ENCODE assay signal across 28 cellular contexts in genomic region chr2:58137856-58138255, GRCh38.
DNase-seq lines count a peak whose midpoint lies in the region; TF ChIP-seq lines count a peak whose summit lies in the region.
"Had no signal": no experiment of that assay in that cellular context is flagged by ENCODE, and none has a peak within 500 bp of the region (broad histone marks: within the 10 kb centered on the region; RNA-seq: fewer than 3 reads in every experiment).

No MANE protein-coding gene starts in this region.

- no peaks in the 10 kb centered on the region for H3K9me3 Mint-ChIP-seq in neural crest cell
- H3K9me3 Mint-ChIP-seq: activated CD4-positive, alpha-beta T cell treated with anti-CD3 and anti-CD28 coated beads, Interleukin-2, amount 10 ng/mL, durations not matched to agents 24 days and 14 days; activated T-helper 1 cell treated with anti-CD3 and anti-CD28 coated beads, Interleukin-12 subunit alpha, Interleukin-12 subunit beta, Interleukin-2, Interleukin-4 antibody, amounts not matched to agents 30 ng/mL and 10 ng/mL and 1 ng/mL, durations not matched to agents 14 hours and 24 hours and 36 hours; memory B cell; nephron; T-cell; type B pancreatic cell had no signal

- H3K4me3 Mint-ChIP-seq in neural crest cell: no peak overlapping the region
- H3K4me3 Mint-ChIP-seq: activated CD4-positive, alpha-beta T cell treated with anti-CD3 and anti-CD28 coated beads, Interleukin-2, amount 10 ng/mL, durations not matched to agents 24 days and 14 days; activated CD8-positive, alpha-beta memory T cell treated with anti-CD3 and anti-CD28 coated beads, Interleukin-2, amount 10 ng/mL, durations not matched to agents 7 days and 5 days; activated naive CD8-positive, alpha-beta T cell; activated T-helper 1 cell treated with anti-CD3 and anti-CD28 coated beads, Interleukin-12 subunit alpha, Interleukin-12 subunit beta, Interleukin-2, Interleukin-4 antibody, amounts not matched to agents 30 ng/mL and 10 ng/mL and 1 ng/mL, durations not matched to agents 14 hours and 24 hours and 36 hours; brain; memory B cell; nephron; T-cell; type B pancreatic cell had no signal

- in situ Hi-C loops in HAP-1 (cut with MboI; ENCODE audit: low sequenced_read_pairs): no loop called here

- no peaks in the 10 kb centered on the region for H3K36me3 Mint-ChIP-seq in neural crest cell (ENCODE audit: low read depth)
- H3K36me3 Mint-ChIP-seq: brain had no signal

- H3K4me3 ChIP-seq in fibroblast of pulmonary artery (replicated peaks; ENCODE audit: low read depth, low read length): no peak overlapping the region
- no peak overlapping the region for H3K4me3 ChIP-seq in HAP-1

- H3K4me1 ChIP-seq in HAP-1: no peaks in the 10 kb centered on the region
- H3K4me1 ChIP-seq: parathyroid adenoma had no signal

- peak overlapping the region; percentile 44 for H3K27ac Mint-ChIP-seq in neural crest cell (ENCODE audit: unreplicated experiment)
- H3K27ac Mint-ChIP-seq: activated CD4-positive, alpha-beta T cell treated with anti-CD3 and anti-CD28 coated beads, Interleukin-2, amount 10 ng/mL, durations not matched to agents 24 days and 14 days; activated CD8-positive, alpha-beta memory T cell treated with anti-CD3 and anti-CD28 coated beads, Interleukin-2, amount 10 ng/mL, durations not matched to agents 7 days and 5 days; activated naive CD8-positive, alpha-beta T cell; activated T-helper 1 cell treated with anti-CD3 and anti-CD28 coated beads, Interleukin-12 subunit alpha, Interleukin-12 subunit beta, Interleukin-2, Interleukin-4 antibody, amounts not matched to agents 30 ng/mL and 10 ng/mL and 1 ng/mL, durations not matched to agents 14 hours and 24 hours and 36 hours; memory B cell; T-cell; type B pancreatic cell had no signal

- H3K27me3 ChIP-seq in HAP-1 (ENCODE audit: low read depth): no peaks in the 10 kb centered on the region

- H3K4me1 Mint-ChIP-seq in neural crest cell: no peaks in the 10 kb centered on the region
- H3K4me1 Mint-ChIP-seq: activated CD4-positive, alpha-beta T cell treated with anti-CD3 and anti-CD28 coated beads, Interleukin-2, amount 10 ng/mL, durations not matched to agents 24 days and 14 days; activated CD8-positive, alpha-beta memory T cell treated with anti-CD3 and anti-CD28 coated beads, Interleukin-2, amount 10 ng/mL, durations not matched to agents 7 days and 5 days; memory B cell; T-cell had no signal

- TF ChIP-seq CTCF in fibroblast of pulmonary artery (IDR thresholded peaks at IDR 0.05; ENCODE audit: low read length, missing control alignments): no peak
- no peak for TF ChIP-seq CTCF in neural crest cell (conservative IDR thresholded peaks at IDR 0.05)

- DNase-seq in DMS 273 (lab: John Stamatoyannopoulos, UW; ENCODE audit: unreplicated experiment) (peak; percentile 32), DMS 273 treated with DMSO at 0.1 percent for 48 hours (lab: John Stamatoyannopoulos, UW) (no peak), NCI-H226 (peak; percentile 22), fibroblast of pulmonary artery (ENCODE audit: low read depth) (peak; percentile 69), neural crest cell (ENCODE audit: low read depth, low spot score) (no peak), ureter (ENCODE audit: low spot score) (no peak), HAP-1 (ENCODE audit: low spot score in 2 of 2) (no peak), NK-92 (lab: John Stamatoyannopoulos, UW; ENCODE audit: unreplicated experiment) (no peak)
- DNase-seq: activated CD4-positive, alpha-beta T cell treated with anti-CD3 and anti-CD28 coated beads, Interleukin-2, amount 10 ng/mL, durations not matched to agents 24 days and 14 days; activated CD8-positive, alpha-beta memory T cell treated with anti-CD3 and anti-CD28 coated beads, Interleukin-2, amount 10 ng/mL, durations not matched to agents 7 days and 5 days; AML-193; cortex of kidney; DND-41; KG1; kidney; NCI-H2029; NCI-H526; SHP77; stimulated activated CD4-positive, alpha-beta T cell treated with anti-CD3 and anti-CD28 coated beads, Interleukin-2, amount 100 ng/mL, for 24 hours; stimulated activated naive CD8-positive, alpha-beta T cell treated with anti-CD3 and anti-CD28 coated beads, Interleukin-15, Interleukin-2, amounts not matched to agents 100 U/mL and 50 U/mL, for 24 hours; T-cell had no signal

- peaks cover 2% of the 10 kb centered on the region; the same call in 1 of the 2 replicates for H3K36me3 ChIP-seq in HAP-1 (replicated peaks)

- no peaks in the 10 kb centered on the region for H3K9me3 ChIP-seq in HAP-1

- H3K27me3 Mint-ChIP-seq in neural crest cell (ENCODE audit: low read depth): no peaks in the 10 kb centered on the region
- H3K27me3 Mint-ChIP-seq: activated CD4-positive, alpha-beta T cell treated with anti-CD3 and anti-CD28 coated beads, Interleukin-2, amount 10 ng/mL, durations not matched to agents 24 days and 14 days; activated CD8-positive, alpha-beta memory T cell treated with anti-CD3 and anti-CD28 coated beads, Interleukin-2, amount 10 ng/mL, durations not matched to agents 7 days and 5 days; activated naive CD8-positive, alpha-beta T cell; brain; memory B cell; T-cell; type B pancreatic cell had no signal

Comparison
In these comparisons a context has a peak if more than half of its experiments do, and no peak if none do; other contexts are left out.
1. DNase-seq: peak in DMS 273 (single experiment), NCI-H226 (single experiment) and fibroblast of pulmonary artery (single experiment); none in DMS 273 treated with DMSO at 0.1 percent for 48 hours (single experiment), neural crest cell (single experiment), ureter (single experiment), HAP-1 (0 of 2) and NK-92 (single experiment).